24 cellular contexts compared by ENCODE assay signal in genomic region chr10:86085686-86086085, GRCh38.
DNase-seq lines count a peak whose midpoint lies in the region; ATAC-seq and TF ChIP-seq lines count a peak whose summit lies in the region.
"Had no signal": no experiment of that assay in that cellular context is flagged by ENCODE, and none has a peak within 500 bp of the region (broad histone marks: within the 10 kb centered on the region; RNA-seq: fewer than 3 reads in every experiment).

No MANE protein-coding gene starts in this region.

- CTCF ChIA-PET in activated CD8-positive, alpha-beta memory T cell treated with anti-CD3 and anti-CD28 coated beads, Interleukin-2, amount 10 ng/mL, durations not matched to agents 7 days and 5 days (lab: Charles Lee): no interaction called here

- no peak overlapping the region for H3K27ac ChIP-seq in coronary artery
- no peak overlapping the region for H3K27ac ChIP-seq in trophoblast cell (ENCODE audit: low read depth, low read length)
- H3K27ac ChIP-seq: A549; BLaER1 treated with 17β-estradiol and CSF1 and Interleukin-3, amounts not matched to agents 10 nM and 100 nM; RWPE1 had no signal

- no peak overlapping the region for H2BK5ac ChIP-seq in trophoblast cell (ENCODE audit: low read depth, low read length, poor library complexity)

- ATAC-seq in activated CD8-positive, alpha-beta memory T cell treated with anti-CD3 and anti-CD28 coated beads, Interleukin-2, amount 10 ng/mL, durations not matched to agents 7 days and 5 days: no peak
- no peak for ATAC-seq in GM21360 (IDR thresholded peaks at IDR 0.05; ENCODE audit: unreplicated experiment)
- ATAC-seq: A549, GM12878, Panc1 had no signal

- no peak overlapping the region for H2BK12ac ChIP-seq in trophoblast cell (ENCODE audit: low read length)

- H3K4me1 Mint-ChIP-seq in activated CD8-positive, alpha-beta memory T cell treated with anti-CD3 and anti-CD28 coated beads, Interleukin-2, amount 10 ng/mL, durations not matched to agents 7 days and 5 days: no peaks in the 10 kb centered on the region
- no peaks in the 10 kb centered on the region for H3K4me1 Mint-ChIP-seq in osteocyte (ENCODE audit: unreplicated experiment)
- H3K4me1 Mint-ChIP-seq in type B pancreatic cell (ENCODE audit: unreplicated experiment): no peaks in the 10 kb centered on the region

- no peak overlapping the region for H3K18ac ChIP-seq in trophoblast cell (ENCODE audit: low read length)

- H4K8ac ChIP-seq in trophoblast cell (ENCODE audit: low read depth, low read length): no peak overlapping the region

- no peaks in the 10 kb centered on the region for H3K36me3 ChIP-seq in trophoblast cell (ENCODE audit: control insufficient read depth in 1 of 2, insufficient read depth in 2 of 2, low read length in 2 of 2)
- H3K36me3 ChIP-seq: BLaER1 treated with 17β-estradiol and CSF1 and Interleukin-3, amounts not matched to agents 10 nM and 100 nM had no signal

- H3K4me3 ChIP-seq in coronary artery (no peak overlapping the region), trophoblast cell (ENCODE audit: low read depth, low read length) (no peak overlapping the region)
- H3K4me3 ChIP-seq: A549; BLaER1 treated with 17β-estradiol and CSF1 and Interleukin-3, amounts not matched to agents 10 nM and 100 nM; GM12878 had no signal

- H3K79me1 ChIP-seq in trophoblast cell (ENCODE audit: low read length): no peaks in the 10 kb centered on the region

- TF ChIP-seq CTCF in coronary artery (IDR thresholded peaks at IDR 0.05) (no peak), osteocyte (IDR thresholded peaks at IDR 0.05) (no peak), type B pancreatic cell (conservative IDR thresholded peaks at IDR 0.05) (no peak)

- no peaks in the 10 kb centered on the region for H3K36me3 Mint-ChIP-seq in activated CD8-positive, alpha-beta memory T cell treated with anti-CD3 and anti-CD28 coated beads, Interleukin-2, amount 10 ng/mL, durations not matched to agents 7 days and 5 days
- H3K36me3 Mint-ChIP-seq in osteocyte (ENCODE audit: unreplicated experiment) (no peaks in the 10 kb centered on the region), type B pancreatic cell (no peaks in the 10 kb centered on the region)

- H4K91ac ChIP-seq in trophoblast cell (ENCODE audit: low read depth, low read length): no peak overlapping the region

- H3K23ac ChIP-seq in trophoblast cell (ENCODE audit: low read length): no peak overlapping the region

- DNase-seq in activated CD8-positive, alpha-beta memory T cell treated with anti-CD3 and anti-CD28 coated beads, Interleukin-2, amount 10 ng/mL, durations not matched to agents 7 days and 5 days: peak; percentile 26
- DNase-seq in coronary artery (ENCODE audit: low spot score): peak; percentile 65
- peak; percentile 53 for DNase-seq in osteocyte (ENCODE audit: extremely low spot score, unreplicated experiment)
- peak; percentile 31 for DNase-seq in type B pancreatic cell (ENCODE audit: extremely low spot score, unreplicated experiment)
- DNase-seq in NCI-H82 treated with DMSO at 0.1 percent for 48 hours (lab: John Stamatoyannopoulos, UW; ENCODE audit: unreplicated experiment): no peak
- DNase-seq in trophoblast cell: no peak
- DNase-seq: AML-193; CD4-positive, alpha-beta T cell; COR-L47; DMS53; H7; NCI-H1048; NCI-H1417; NCI-H1694; NCI-H2081; NCI-H2227 treated with DMSO at 0.1 percent for 48 hours; NCI-H526 treated with DMSO at 0.1 percent for 48 hours; SK-N-SH had no signal

- H3K27me3 ChIP-seq in trophoblast cell (ENCODE audit: insufficient read depth, low read length): no peaks in the 10 kb centered on the region
- H3K27me3 ChIP-seq: BLaER1 treated with 17β-estradiol and CSF1 and Interleukin-3, amounts not matched to agents 10 nM and 100 nM had no signal

- no peak overlapping the region for H2AK5ac ChIP-seq in trophoblast cell (ENCODE audit: low read length)

- H3K27me3 Mint-ChIP-seq in activated CD8-positive, alpha-beta memory T cell treated with anti-CD3 and anti-CD28 coated beads, Interleukin-2, amount 10 ng/mL, durations not matched to agents 7 days and 5 days: peaks cover 16% of the 10 kb centered on the region
- H3K27me3 Mint-ChIP-seq in osteocyte (ENCODE audit: unreplicated experiment): no peaks in the 10 kb centered on the region
- H3K27me3 Mint-ChIP-seq in type B pancreatic cell: peaks cover 3% of the 10 kb centered on the region

- WGBS in trophoblast cell (ENCODE audit: extremely low coverage, insufficient coverage, insufficient read length): no CpG with 5 or more reads among the region's 5 CpGs

- no peak overlapping the region for H2BK120ac ChIP-seq in trophoblast cell (ENCODE audit: insufficient read depth, low read length, poor library complexity)

- no peak overlapping the region for H3K4me2 ChIP-seq in trophoblast cell (ENCODE audit: low read length)
- H3K4me2 ChIP-seq: A549; BLaER1 treated with 17β-estradiol and CSF1 and Interleukin-3, amounts not matched to agents 10 nM and 100 nM; SK-N-SH had no signal

- H3K14ac ChIP-seq in trophoblast cell (ENCODE audit: low read length): no peak overlapping the region

- H3K9me3 ChIP-seq in trophoblast cell (ENCODE audit: insufficient read depth, low read depth, low read length): peaks cover 5% of the 10 kb centered on the region
- H3K9me3 ChIP-seq: A549, SK-N-SH had no signal

- no peaks in the 10 kb centered on the region for H3K79me2 ChIP-seq in trophoblast cell (ENCODE audit: control insufficient read depth, insufficient read depth, low read length, poor library complexity)

- H3K4ac ChIP-seq in trophoblast cell (ENCODE audit: low read depth, low read length): no peak overlapping the region

- H3K9me3 Mint-ChIP-seq in activated CD8-positive, alpha-beta memory T cell treated with anti-CD3 and anti-CD28 coated beads, Interleukin-2, amount 10 ng/mL, durations not matched to agents 7 days and 5 days (ENCODE audit: low read depth): no peaks in the 10 kb centered on the region
- H3K9me3 Mint-ChIP-seq in osteocyte (ENCODE audit: unreplicated experiment): peaks cover 4% of the 10 kb centered on the region
- no peaks in the 10 kb centered on the region for H3K9me3 Mint-ChIP-seq in type B pancreatic cell
- H3K9me3 Mint-ChIP-seq: CD4-positive, alpha-beta T cell had no signal

- no peak overlapping the region for H4K12ac ChIP-seq in trophoblast cell (ENCODE audit: low read depth, low read length)

- no peak overlapping the region for H3K9ac ChIP-seq in trophoblast cell (ENCODE audit: low read length)
- H3K9ac ChIP-seq: BLaER1 treated with 17β-estradiol and CSF1 and Interleukin-3, amounts not matched to agents 10 nM and 100 nM; SK-N-SH had no signal

- no peak overlapping the region for H3K4me3 Mint-ChIP-seq in activated CD8-positive, alpha-beta memory T cell treated with anti-CD3 and anti-CD28 coated beads, Interleukin-2, amount 10 ng/mL, durations not matched to agents 7 days and 5 days
- no peak overlapping the region for H3K4me3 Mint-ChIP-seq in osteocyte (ENCODE audit: unreplicated experiment)
- H3K4me3 Mint-ChIP-seq in type B pancreatic cell: no peak overlapping the region
- H3K4me3 Mint-ChIP-seq: CD4-positive, alpha-beta T cell had no signal

- H3K27ac Mint-ChIP-seq in activated CD8-positive, alpha-beta memory T cell treated with anti-CD3 and anti-CD28 coated beads, Interleukin-2, amount 10 ng/mL, durations not matched to agents 7 days and 5 days: no peak overlapping the region
- H3K27ac Mint-ChIP-seq in osteocyte (ENCODE audit: unreplicated experiment): no peak overlapping the region
- no peak overlapping the region for H3K27ac Mint-ChIP-seq in type B pancreatic cell
- H3K27ac Mint-ChIP-seq: CD4-positive, alpha-beta T cell had no signal

- H3K4me1 ChIP-seq in trophoblast cell (ENCODE audit: control insufficient read depth in 1 of 2, insufficient read depth in 2 of 2, low read length in 2 of 2): no peaks in the 10 kb centered on the region
- H3K4me1 ChIP-seq: A549; BLaER1 treated with 17β-estradiol and CSF1 and Interleukin-3, amounts not matched to agents 10 nM and 100 nM had no signal

- no peak overlapping the region for H2AFZ ChIP-seq in trophoblast cell (ENCODE audit: insufficient read depth, low read length, poor library complexity)

Comparison
In these comparisons a context has a peak if more than half of its experiments do, and no peak if none do; other contexts are left out.
1. DNase-seq: peak in activated CD8-positive, alpha-beta memory T cell treated with anti-CD3 and anti-CD28 coated beads, Interleukin-2, amount 10 ng/mL, durations not matched to agents 7 days and 5 days (single experiment), coronary artery (single experiment), osteocyte (single experiment) and type B pancreatic cell (single experiment); none in NCI-H82 treated with DMSO at 0.1 percent for 48 hours (single experiment) and trophoblast cell (0 of 2).